26 cellular contexts compared by ENCODE assay signal in genomic region chr1:2433196-2433595, GRCh38.
"Had no signal": no experiment of that assay in that cellular context is flagged by ENCODE, and none has a peak within 500 bp of the region (broad histone marks: within the 10 kb centered on the region; RNA-seq: fewer than 3 reads in every experiment).

No MANE protein-coding gene starts in this region.

- H3K4me1 Mint-ChIP-seq: nephron; stimulated activated naive B cell treated with anti-CD40 and anti-IgM and Interleukin-4, amounts not matched to agents 10 μg/mL and 1 μg/mL and 100 μg/mL, for 72 hours had no signal

- H3K27ac ChIP-seq: left lung, lower lobe of right lung, neural progenitor cell, ovary, right atrium auricular region, skin epidermis, suprapubic skin, thoracic aorta, tibial artery, upper lobe of right lung had no signal

- H2AFZ ChIP-seq: neural progenitor cell had no signal

- H3K9ac ChIP-seq: neural progenitor cell had no signal

- H3K4me3 Mint-ChIP-seq: immature natural killer cell; naive thymus-derived CD8-positive, alpha-beta T cell; nephron; neural progenitor cell; stimulated activated naive B cell treated with anti-CD40 and anti-IgM and Interleukin-4, amounts not matched to agents 10 μg/mL and 1 μg/mL and 100 μg/mL, for 72 hours had no signal

- H3K36me3 ChIP-seq: left lung, lower lobe of right lung, neural progenitor cell, ovary, right atrium auricular region, suprapubic skin, thoracic aorta, tibial artery, upper lobe of right lung had no signal

- H3K9me3 ChIP-seq: right atrium auricular region, suprapubic skin, thoracic aorta, upper lobe of right lung had no signal

- H3K27me3 ChIP-seq: ovary, right atrium auricular region had no signal

- H3K9me3 Mint-ChIP-seq: naive thymus-derived CD8-positive, alpha-beta T cell; nephron; neural progenitor cell had no signal

- H3K4me1 ChIP-seq: left lung, lower lobe of right lung, right atrium auricular region, tibial artery, upper lobe of right lung had no signal

- DNase-seq: immature natural killer cell; kidney; left colon; left lung; lower lobe of right lung; mammary epithelial cell; mesenchymal stem cell; naive thymus-derived CD8-positive, alpha-beta T cell; ovary; stimulated activated CD4-positive, alpha-beta T cell treated with anti-CD3 and anti-CD28 coated beads, Interleukin-12 subunit alpha, Interleukin-12 subunit beta, amount 100 ng/mL, for 4 hours; stimulated activated CD4-positive, alpha-beta T cell treated with anti-CD3 and anti-CD28 coated beads, Interleukin-15, amount 100 ng/mL, for 24 hours; stimulated activated CD4-positive, alpha-beta T cell treated with anti-CD3 and anti-CD28 coated beads, Interleukin-2, amount 100 ng/mL, for 24 hours; stimulated activated CD4-positive, alpha-beta T cell treated with anti-CD3 and anti-CD28 coated beads, Interleukin-4, amount 100 ng/mL, for 1 hour; stimulated activated naive B cell treated with anti-CD40 and anti-IgM and Interleukin-4, amounts not matched to agents 10 μg/mL and 1 μg/mL and 100 μg/mL, for 72 hours; stimulated activated naive CD8-positive, alpha-beta T cell treated with anti-CD3 and anti-CD28 coated beads, Interleukin-15, Interleukin-2, amounts not matched to agents 100 U/mL and 50 U/mL, for 24 hours; tibial artery; trophoblast cell; upper lobe of right lung had no signal

- H3K4me3 ChIP-seq: left lung, lower lobe of right lung, neural progenitor cell, ovary, right atrium auricular region, skin epidermis, suprapubic skin, thoracic aorta, tibial artery, upper lobe of right lung had no signal

- H3K27ac Mint-ChIP-seq: immature natural killer cell; naive thymus-derived CD8-positive, alpha-beta T cell; nephron; neural progenitor cell; progenitor cell of endocrine pancreas; stimulated activated naive B cell treated with anti-CD40 and anti-IgM and Interleukin-4, amounts not matched to agents 10 μg/mL and 1 μg/mL and 100 μg/mL, for 72 hours had no signal

- H3K27me3 Mint-ChIP-seq: naive thymus-derived CD8-positive, alpha-beta T cell had no signal

- ATAC-seq: left colon; left lung; lower lobe of right lung; naive thymus-derived CD8-positive, alpha-beta T cell; sciatic nerve; stimulated activated naive B cell treated with anti-CD40 and anti-IgM and Interleukin-4, amounts not matched to agents 10 μg/mL and 1 μg/mL and 100 μg/mL, for 72 hours; stimulated activated naive CD8-positive, alpha-beta T cell treated with anti-CD3 and anti-CD28 coated beads, Interleukin-15, Interleukin-2, amounts not matched to agents 100 U/mL and 50 U/mL, for 24 hours; upper lobe of right lung had no signal
